In genomic region chr17:47295874-47296255, GRCh38 we compare ENCODE assay signal across 17 cellular contexts. TPM values are rescaled to one million over a fixed set of nuclear protein-coding genes. Genes with fewer than 3 reads are reported as not detected.
"Had no signal": no experiment of that assay in that cellular context is flagged by ENCODE, and none has a peak within 500 bp of the region (broad histone marks: within the 10 kb centered on the region; RNA-seq: fewer than 3 reads in every experiment).

No MANE protein-coding gene starts in this region.

- H3K4me3 ChIP-seq: lung, mucosa of descending colon, upper lobe of left lung had no signal

- DNase-seq: activated CD4-positive, alpha-beta T cell treated with anti-CD3 and anti-CD28 coated beads, Interleukin-2, amount 10 ng/mL, durations not matched to agents 24 days and 14 days; activated effector memory CD4-positive, alpha-beta T cell treated with anti-CD3 and anti-CD28 coated beads, Interleukin-2, amount 50 U/mL, for 16 hours; activated T-cell treated with anti-CD3 and anti-CD28 coated beads, Interleukin-2, amount 50 U/mL, for 1 hour; effector memory CD4-positive, alpha-beta T cell; immature natural killer cell; left colon; mucosa of descending colon; naive thymus-derived CD8-positive, alpha-beta T cell; SIG-M5; stimulated activated CD4-positive, alpha-beta T cell treated with anti-CD3 and anti-CD28 coated beads, Interleukin-15, amount 100 ng/mL, for 24 hours; stimulated activated CD4-positive, alpha-beta T cell treated with anti-CD3 and anti-CD28 coated beads, Interleukin-4, amount 100 ng/mL, for 4 hours; T-helper 17 cell had no signal

- H3K27ac ChIP-seq: epithelial cell of prostate, upper lobe of left lung had no signal

- H3K4me1 ChIP-seq: upper lobe of left lung had no signal

- H3K36me3 ChIP-seq: upper lobe of left lung had no signal

- ATAC-seq: activated naive CD4-positive, alpha-beta T cell treated with anti-CD3 and anti-CD28 coated beads, Interleukin-2, amount 50 U/mL, for 72 hours; left colon; mucosa of descending colon; naive thymus-derived CD8-positive, alpha-beta T cell; T-helper 17 cell; WTC11 had no signal

- H3K27me3 ChIP-seq: upper lobe of left lung had no signal

- H3K9me3 ChIP-seq: mucosa of descending colon, upper lobe of left lung had no signal

RNA-seq across cellular contexts. Expression of gene ITGB3, which starts 42.2 kb away (rescaled TPM):
- total RNA-seq: activated CD4-positive, alpha-beta T cell treated with anti-CD3 and anti-CD28 coated beads, Interleukin-2, amount 10 ng/mL, durations not matched to agents 24 days and 14 days; naive thymus-derived CD8-positive, alpha-beta T cell had no signal
- polyA plus RNA-seq: naive thymus-derived CD8-positive, alpha-beta T cell had no signal
